ENCODE assay signal across 8 cellular contexts in the genomic region with DNA sequence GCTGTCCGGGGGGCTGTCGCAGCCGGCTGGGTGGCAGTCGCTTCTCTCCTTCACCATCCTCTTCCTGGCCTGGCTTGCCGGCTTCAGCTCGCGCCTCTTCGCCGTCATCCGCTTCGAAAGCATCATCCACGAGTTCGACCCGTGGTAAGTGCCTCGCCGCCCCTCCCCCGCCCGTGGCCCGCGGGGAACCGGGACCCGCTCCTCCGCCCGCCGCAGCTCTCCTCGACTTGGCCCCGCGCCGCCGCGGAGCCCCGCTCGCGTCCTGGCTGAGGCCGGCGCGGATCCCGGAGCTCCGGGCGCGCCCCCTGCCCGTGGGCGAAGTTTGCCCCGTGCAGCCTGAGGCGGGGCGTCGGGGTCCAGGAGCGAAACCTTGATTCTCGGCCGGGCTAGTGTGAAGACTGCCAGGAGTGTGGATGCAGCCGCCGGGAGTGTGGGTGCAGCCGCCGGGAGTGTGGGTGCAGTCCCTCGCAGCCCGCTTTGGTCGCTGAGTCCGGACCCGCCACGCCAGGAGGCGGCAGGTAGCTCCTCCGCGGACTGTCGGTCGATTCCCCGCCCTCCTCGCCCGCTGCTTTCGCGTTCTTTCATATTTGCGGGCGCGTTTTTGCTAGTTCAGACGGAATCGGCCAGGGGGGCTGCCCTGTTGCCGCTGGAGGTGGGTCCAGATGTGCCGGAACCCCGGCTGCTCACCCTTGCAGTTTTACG. TPM values are rescaled to one million over a fixed set of nuclear protein-coding genes. Genes with fewer than 3 reads are reported as not detected.
A peak's percentile ranks its signal among the peaks of the same experiment; 100 is the strongest.
DNase-seq lines count a peak whose midpoint lies in the region; ATAC-seq, FAIRE-seq and TF ChIP-seq lines count a peak whose summit lies in the region.

No MANE protein-coding gene starts in this region.

- peak overlapping the region; percentile 98 for H3K4me3 Mint-ChIP-seq in T-helper 1 cell treated with Interleukin-12 subunit alpha and Interleukin-12 subunit beta and Interleukin-4 antibody, amounts not matched to agents 30 μg/mL and 1 μg/mL, for 36 hours

- peak overlapping the region; percentile 97 for H3K27ac Mint-ChIP-seq in T-helper 1 cell treated with Interleukin-12 subunit alpha and Interleukin-12 subunit beta and Interleukin-4 antibody, amounts not matched to agents 30 μg/mL and 1 μg/mL, for 36 hours

- CTCF ChIA-PET in A549 (lab: Yijun Ruan, JAX) = interaction anchor here (0.8 to 2.2 kb wide), 7 partner anchors 9 to 611 kb away, joined by 3 to 10 read pairs (median 6); no protein-coding TSS in a partner anchor

- peaks cover 28% of the 10 kb centered on the region for H3K4me1 Mint-ChIP-seq in T-helper 1 cell treated with Interleukin-12 subunit alpha and Interleukin-12 subunit beta and Interleukin-4 antibody, amounts not matched to agents 30 μg/mL and 1 μg/mL, for 36 hours (ENCODE audit: low read depth)

- no peak for TF ChIP-seq POLR2A in A549 (IDR thresholded peaks at IDR 0.05; ENCODE audit: low read length)

- H3K4me2 ChIP-seq in A549 = peak overlapping the region; percentile 77

- H3K9me3 ChIP-seq in A549 (no peaks in the 10 kb centered on the region), iPS-18c (ENCODE audit: control insufficient read depth, insufficient read depth, low read length) (no peaks in the 10 kb centered on the region), small intestine (ENCODE audit: control insufficient read depth, low read depth) (no peaks in the 10 kb centered on the region)

- no peak for TF ChIP-seq RAD21 in A549 (conservative IDR thresholded peaks at IDR 0.05 in 1 of 2, IDR thresholded peaks at IDR 0.05 in 1 of 2)

- POLR2A ChIA-PET in A549 (lab: Yijun Ruan, JAX) = interaction anchor here (0.6 to 2.8 kb wide), 34 partner anchors 9 to 927 kb away, joined by 3 to 15 read pairs (median 4); partner anchors contain the start of genes GPD1L, OSBPL10, TGFBR2 and ZNF860

- H3K27me3 ChIP-seq in small intestine (ENCODE audit: control insufficient read depth in 2 of 2, insufficient read depth in 2 of 2, low read length in 2 of 2) = no peaks in the 10 kb centered on the region

- DNase-seq in A549 (ENCODE audit: low read depth in 1 of 2, low spot score in 1 of 2) (peak; percentile 27 to 29), astrocyte of the spinal cord (ENCODE audit: low read depth, low spot score) (peak; percentile 22), small intestine (peak; percentile 42), HTR-8/SVneo (ENCODE audit: insufficient read length, low spot score) (no peak)

- H3K4me1 ChIP-seq in A549 (peaks cover 34% of the 10 kb centered on the region; the same call in 2 of the 3 replicates), small intestine (ENCODE audit: control insufficient read depth in 2 of 2, insufficient read depth in 1 of 2, low read depth in 1 of 2, low read length in 1 of 2) (peaks cover 7% of the 10 kb centered on the region in 2 donors)

- TF ChIP-seq EP300 in A549 (IDR thresholded peaks at IDR 0.05) = no peak

- ATAC-seq in A549 (peak; percentile 0 to 35; a peak in 4 of 6 replicates), GM18907 (IDR thresholded peaks at IDR 0.05; ENCODE audit: unreplicated experiment) (peak; percentile 2), HG03175 (IDR thresholded peaks at IDR 0.05; ENCODE audit: unreplicated experiment) (peak; percentile 5)

- H3K27ac ChIP-seq in A549 (peak overlapping the region; percentile 96 to 100), small intestine (ENCODE audit: low read depth in 1 of 2, low read length in 1 of 2) (peak overlapping the region; percentile 96 to 98)

- whole genome bisulfite sequencing in A549 (ENCODE audit: missing lambda C conversion rate) = 0% methylated on average over 36 of the region's 79 CpGs
- 0 to 1% (median 0%) methylated on average over 48 to 79 of the region's 79 CpGs for WGBS in small intestine, 3 donors

- no peaks in the 10 kb centered on the region for H3K27me3 Mint-ChIP-seq in T-helper 1 cell treated with Interleukin-12 subunit alpha and Interleukin-12 subunit beta and Interleukin-4 antibody, amounts not matched to agents 30 μg/mL and 1 μg/mL, for 36 hours (ENCODE audit: low read depth)

- no peak for FAIRE-seq in A549 (lab: Jason Lieb, UNC)
- FAIRE-seq in small intestine (lab: Jason Lieb, UNC) = no peak
- no peak for FAIRE-seq in HTR-8/SVneo (lab: Jason Lieb, UNC)

- in situ Hi-C loops in astrocyte of the spinal cord (cut with HindIII; ENCODE audit: low sequenced_read_pairs) = no loop called here

- TF ChIP-seq CTCF in A549 (IDR thresholded peaks at IDR 0.05) = no peak
- peak; percentile 14 for TF ChIP-seq CTCF in astrocyte of the spinal cord (IDR thresholded peaks at IDR 0.05; ENCODE audit: low read depth, low read length)

- H3K9me3 Mint-ChIP-seq in T-helper 1 cell treated with Interleukin-12 subunit alpha and Interleukin-12 subunit beta and Interleukin-4 antibody, amounts not matched to agents 30 μg/mL and 1 μg/mL, for 36 hours = no peaks in the 10 kb centered on the region

- H3K4me3 ChIP-seq in A549 (peak overlapping the region; percentile 76), astrocyte of the spinal cord (ENCODE audit: low read depth, low read length) (peak overlapping the region; percentile 69), iPS-18c (ENCODE audit: insufficient read depth, low read depth, low read length) (peak overlapping the region; percentile 95), small intestine (ENCODE audit: low read depth in 1 of 2, low read length in 2 of 2) (peak overlapping the region; percentile 90 to 100)

- H3K36me3 Mint-ChIP-seq in T-helper 1 cell treated with Interleukin-12 subunit alpha and Interleukin-12 subunit beta and Interleukin-4 antibody, amounts not matched to agents 30 μg/mL and 1 μg/mL, for 36 hours (ENCODE audit: low read depth) = peaks cover 7% of the 10 kb centered on the region

- H3K36me3 ChIP-seq in small intestine (ENCODE audit: control insufficient read depth in 2 of 2, insufficient read depth in 2 of 2, low read length in 2 of 2) = no peaks in the 10 kb centered on the region

TF ChIP-seq in A549, 52 proteins besides CTCF, POLR2A, EP300 and RAD21:
- TF ChIP-seq ZC3H11A (IDR thresholded peaks at IDR 0.05) (no peak), PHF8 (IDR thresholded peaks at IDR 0.05; ENCODE audit: borderline replicate concordance, low read depth) (peak; percentile 11; the same call in 1 of the 2 replicates), GATA3 (IDR thresholded peaks at IDR 0.05; ENCODE audit: borderline replicate concordance) (no peak), MAX (IDR thresholded peaks at IDR 0.05) (no peak; the same call in 1 of the 2 replicates), FOSL2 (IDR thresholded peaks at IDR 0.05) (no peak), FOSL2 (CRISPR knock-in tag; IDR thresholded peaks at IDR 0.05) (no peak), BCL3 (IDR thresholded peaks at IDR 0.05) (0 out of 3 replicates have a peak, but pooled peaks have one; percentile 46)

RNA-seq across cellular contexts. Expression of gene STT3B, which starts 0.6 kb away (rescaled TPM):
- polyA plus RNA-seq in A549 (2011; rRNA removed) = 161 and 171 TPM in 2 replicates
- 25.0 and 32.4 TPM in 2 replicates for polyA plus RNA-seq in A549 (2012; cell fraction: cytosol; rRNA removed)
- 30.8 and 36.9 TPM in 2 replicates for polyA plus RNA-seq in A549 (2012; cell fraction: nucleus; rRNA removed)
- 88.9 to 92.9 TPM (median 92.1 TPM) in 3 replicates for polyA plus RNA-seq in A549 (2017; fragmentation: RNase III; extraction: RNeasy Plus Mini Kit Qiagen cat#74134 plus additional on column Dnase treatment)
- polyA minus RNA-seq in A549 (2011; rRNA and poly(A)+ RNA removed) = 78.6 and 86.5 TPM in 2 replicates
- polyA plus RNA-seq in small intestine = 10 to 100 TPM; 22.2 to 72.6 (median 30.2) TPM
